24 cellular contexts compared by ENCODE assay signal in genomic region chr2:227592694-227593387, GRCh38. TPM values are rescaled to one million over a fixed set of nuclear protein-coding genes. Genes with fewer than 3 reads are reported as not detected.
DNase-seq lines count a peak whose midpoint lies in the region; ATAC-seq, FAIRE-seq and TF ChIP-seq lines count a peak whose summit lies in the region.
"Had no signal": no experiment of that assay in that cellular context is flagged by ENCODE, and none has a peak within 500 bp of the region (broad histone marks: within the 10 kb centered on the region; RNA-seq: fewer than 3 reads in every experiment).

No MANE protein-coding gene starts in this region.

- H3K4me1 ChIP-seq in HepG2 (ENCODE audit: insufficient read depth, low read length) (peaks cover 4% of the 10 kb centered on the region; the same call in 1 of the 2 replicates), right lobe of liver (no peaks in the 10 kb centered on the region), right atrium auricular region (no peaks in the 10 kb centered on the region)
- H3K4me1 ChIP-seq: gastroesophageal sphincter had no signal

- no peaks in the 10 kb centered on the region for H4K20me1 ChIP-seq in HepG2 (ENCODE audit: insufficient read depth, low read length)

- FAIRE-seq in HepG2 (lab: Jason Lieb, UNC) = no peak

- H3K79me2 ChIP-seq in HepG2 (ENCODE audit: insufficient read depth, low read length) = no peaks in the 10 kb centered on the region

- H3K36me3 ChIP-seq in HepG2 (replicated peaks in 1 of 2; ENCODE audit: control insufficient read depth in 1 of 2, insufficient read depth in 2 of 2, low read length in 2 of 2) = no peaks in the 10 kb centered on the region
- H3K36me3 ChIP-seq in right lobe of liver = no peaks in the 10 kb centered on the region
- no peaks in the 10 kb centered on the region for H3K36me3 ChIP-seq in right atrium auricular region
- H3K36me3 ChIP-seq: cardiac muscle cell, gastroesophageal sphincter, neutrophil had no signal

- POLR2A ChIA-PET in HepG2 (lab: Yijun Ruan, JAX) = no interaction called here

- ATAC-seq in HepG2 (no peak), right lobe of liver (no peak), GM21619 (IDR thresholded peaks at IDR 0.05; ENCODE audit: unreplicated experiment) (peak; percentile 89), HG03354 (IDR thresholded peaks at IDR 0.05; ENCODE audit: poor library complexity, severe bottlenecking, unreplicated experiment) (peak; percentile 83)
- ATAC-seq: gastroesophageal sphincter, PC-3 had no signal

- no peak for TF ChIP-seq CTCF in HepG2 (CRISPR knock-in tag; IDR thresholded peaks at IDR 0.05)
- no peak for TF ChIP-seq CTCF in right lobe of liver (IDR thresholded peaks at IDR 0.05)
- no peak for TF ChIP-seq CTCF in right atrium auricular region (IDR thresholded peaks at IDR 0.05)

- TF ChIP-seq EP300 in HepG2 (IDR thresholded peaks at IDR 0.05; ENCODE audit: low read depth in 2 of 2, low read length in 2 of 2) (no peak), HepG2 (CRISPR knock-in tag; IDR thresholded peaks at IDR 0.05; ENCODE audit: borderline replicate concordance) (no peak)

- H3K27ac ChIP-seq in HepG2 (ENCODE audit: extremely low read length, insufficient read depth, low read length) = no peak overlapping the region
- H3K27ac ChIP-seq in right lobe of liver = no peak overlapping the region
- no peak overlapping the region for H3K27ac ChIP-seq in right atrium auricular region
- H3K27ac ChIP-seq: cardiac muscle cell, gastroesophageal sphincter, HL-60, neutrophil had no signal

- CTCF ChIA-PET in HepG2 (lab: Yijun Ruan, JAX; ENCODE audit: low intra/inter-chr PET ratio, low total read pairs) = no interaction called here

- no TSS peak for BruUV-seq in HepG2 (replicated peaks; lab: Mats Ljungman, UMichigan)

- intact Hi-C loops in HepG2 (cut with micrococcal nuclease; ENCODE audit: unreplicated experiment) = no loop called here
- intact Hi-C loops in right lobe of liver (cut with DNase I) = no loop called here

- in situ Hi-C loops in HepG2 (cut with HindIII; ENCODE audit: extremely low pct_ligation_motif_present, low pct_unique_long_range_greater_than_20kb) = no loop called here

- H3K4me3 ChIP-seq in HepG2 (replicated peaks in 1 of 3; ENCODE audit: insufficient read depth in 1 of 3, low read depth in 2 of 3, low read length in 3 of 3) = no peak overlapping the region
- no peak overlapping the region for H3K4me3 ChIP-seq in right lobe of liver
- H3K4me3 ChIP-seq in right atrium auricular region = no peak overlapping the region
- H3K4me3 ChIP-seq: cardiac muscle cell, gastroesophageal sphincter had no signal

- H3K4me2 ChIP-seq in HepG2 (ENCODE audit: low read depth, low read length) = no peak overlapping the region

- TF ChIP-seq POLR2A in HepG2 (IDR thresholded peaks at IDR 0.05; ENCODE audit: insufficient read depth in 1 of 2, low read depth in 2 of 2, low read length in 2 of 2) (no peak), right lobe of liver (IDR thresholded peaks at IDR 0.05) (no peak)

- H3K9me3 ChIP-seq in HepG2 (ENCODE audit: low read length) (no peaks in the 10 kb centered on the region), right lobe of liver (no peaks in the 10 kb centered on the region), right atrium auricular region (peaks cover 0 to 5% of the 10 kb centered on the region in 2 donors)
- H3K9me3 ChIP-seq: neutrophil had no signal

- H3K9ac ChIP-seq in HepG2 (ENCODE audit: insufficient read depth, low read depth, low read length) = no peak overlapping the region

- 50% methylated on average over 1 of the region's 1 CpG for WGBS in HepG2 (ENCODE audit: low lambda C conversion rate)
- WGBS in right lobe of liver (ENCODE audit: insufficient coverage, low coverage, low lambda C conversion rate, missing lambda C conversion rate) = 80% methylated on average over 1 of the region's 1 CpG

- H3K27me3 ChIP-seq in HepG2 (ENCODE audit: control insufficient read depth in 1 of 2, insufficient read depth in 2 of 2, low read length in 2 of 2) = peaks cover 0 to 5% of the 10 kb centered on the region in 2 experiments; a peak in 1 of 5 replicates
- no peaks in the 10 kb centered on the region for H3K27me3 ChIP-seq in right lobe of liver
- H3K27me3 ChIP-seq in right atrium auricular region = no peaks in the 10 kb centered on the region
- H3K27me3 ChIP-seq: cardiac muscle cell had no signal

- no peak for TF ChIP-seq RAD21 in HepG2 (CRISPR knock-in tag; IDR thresholded peaks at IDR 0.05)

- DNase-seq in HepG2 (ENCODE audit: low spot score) (no peak), right lobe of liver (no peak), NCI-H1436 (lab: John Stamatoyannopoulos, UW) (no peak), right atrium auricular region (ENCODE audit: low spot score) (no peak), HuH-7.5 (ENCODE audit: low spot score) (no peak), SK-N-DZ (ENCODE audit: low spot score) (no peak)
- DNase-seq: activated CD4-positive, CD25-positive, alpha-beta regulatory T cell; activated CD8-positive, alpha-beta memory T cell treated with anti-CD3 and anti-CD28 coated beads, Interleukin-2, amount 50 U/mL, for 48 hours; activated naive CD4-positive, alpha-beta T cell treated with anti-CD3 and anti-CD28 coated beads, Interleukin-2, amount 50 U/mL, for 16 hours; CD8-positive, alpha-beta memory T cell; endodermal cell; Kasumi-1; mesendoderm; PC-3; stimulated activated naive CD4-positive, alpha-beta T cell treated with Interleukin-2 at 50 U/mL for 16 hours had no signal

- no peak overlapping the region for H2AFZ ChIP-seq in HepG2 (ENCODE audit: low read length)

RNA-seq across cellular contexts. Expression of gene SCYGR2, which starts 5.9 kb away (rescaled TPM):
- total RNA-seq in HepG2 (2016; rRNA removed; fragmentation: Illumina TruSeq; extraction: Trizol) (not detected in 2 replicates), right lobe of liver (not detected), right atrium auricular region (not detected)
- total RNA-seq in HepG2 (2016; cell fraction: cytosol; rRNA removed; fragmentation: Illumina TruSeq; extraction: Trizol; ENCODE audit: low read depth) = not detected in 2 replicates
- total RNA-seq in HepG2 (2016; cell fraction: insoluble cytoplasmic fraction; rRNA removed; fragmentation: Illumina TruSeq; extraction: Trizol) = not detected in 2 replicates
- total RNA-seq in HepG2 (2016; cell fraction: membrane; rRNA removed; fragmentation: Illumina TruSeq; extraction: Trizol) = not detected in 2 replicates
- total RNA-seq in HepG2 (2016; cell fraction: nucleus; rRNA removed; fragmentation: Illumina TruSeq; extraction: Trizol) = not detected in 2 replicates
- not detected in 2 replicates for polyA plus RNA-seq in HepG2 (2011; rRNA removed)
- not detected in 2 replicates for polyA plus RNA-seq in HepG2 (2011; cell fraction: cytosol; rRNA removed)
- polyA plus RNA-seq in HepG2 (2011; cell fraction: nucleus; rRNA removed) = not detected in 2 replicates
- polyA plus RNA-seq in HepG2 (2012) = not detected in 2 replicates
- not detected in 2 replicates for polyA plus RNA-seq in HepG2 (2016; cell fraction: cytosol; fragmentation: Illumina TruSeq; extraction: Trizol; ENCODE audit: low read depth)
- polyA plus RNA-seq in HepG2 (2016; cell fraction: insoluble cytoplasmic fraction; fragmentation: Illumina TruSeq; extraction: Trizol; ENCODE audit: low read depth) = not detected in 2 replicates
- polyA plus RNA-seq in HepG2 (2016; cell fraction: membrane; fragmentation: Illumina TruSeq; extraction: Trizol; ENCODE audit: low read depth) = not detected in 2 replicates
- not detected in 2 replicates for polyA plus RNA-seq in HepG2 (2016; cell fraction: nucleus; fragmentation: Illumina TruSeq; extraction: Trizol; ENCODE audit: insufficient read depth, low read depth)
- polyA minus RNA-seq in HepG2 (2011; rRNA and poly(A)+ RNA removed; ENCODE audit: low replicate concordance) = not detected in 2 replicates
- not detected in 2 replicates for polyA minus RNA-seq in HepG2 (2011; cell fraction: cytosol; rRNA and poly(A)+ RNA removed)
- polyA minus RNA-seq in HepG2 (2011; cell fraction: nucleus; rRNA and poly(A)+ RNA removed) = not detected in 2 replicates
- not detected in 2 replicates for polyA plus RNA-seq in SK-N-DZ (2014; cell fraction: cytosol; rRNA removed)
- polyA plus RNA-seq in SK-N-DZ (2014; cell fraction: nucleus; rRNA removed) = not detected in 2 replicates
- total RNA-seq: A172; cardiac muscle cell; CD8-positive, alpha-beta memory T cell; endodermal cell; gastroesophageal sphincter; NCI-H460; PC-3; skeletal muscle tissue had no signal
- polyA plus RNA-seq: cardiac muscle cell; CD8-positive, alpha-beta memory T cell had no signal

RNA-seq across cellular contexts. Expression of gene SCYGR3, which starts 21.8 kb away (rescaled TPM):
- total RNA-seq in HepG2 (2016; rRNA removed; fragmentation: Illumina TruSeq; extraction: Trizol) (not detected in 2 replicates), right lobe of liver (not detected), right atrium auricular region (not detected)
- total RNA-seq in HepG2 (2016; cell fraction: cytosol; rRNA removed; fragmentation: Illumina TruSeq; extraction: Trizol; ENCODE audit: low read depth) = not detected in 2 replicates
- total RNA-seq in HepG2 (2016; cell fraction: insoluble cytoplasmic fraction; rRNA removed; fragmentation: Illumina TruSeq; extraction: Trizol) = not detected in 2 replicates
- total RNA-seq in HepG2 (2016; cell fraction: membrane; rRNA removed; fragmentation: Illumina TruSeq; extraction: Trizol) = not detected in 2 replicates
- not detected in 2 replicates for total RNA-seq in HepG2 (2016; cell fraction: nucleus; rRNA removed; fragmentation: Illumina TruSeq; extraction: Trizol)
- polyA plus RNA-seq in HepG2 (2011; rRNA removed) = not detected in 2 replicates
- not detected in 2 replicates for polyA plus RNA-seq in HepG2 (2011; cell fraction: cytosol; rRNA removed)
- polyA plus RNA-seq in HepG2 (2011; cell fraction: nucleus; rRNA removed) = not detected in 2 replicates
- not detected in 2 replicates for polyA plus RNA-seq in HepG2 (2012)
- polyA plus RNA-seq in HepG2 (2016; cell fraction: cytosol; fragmentation: Illumina TruSeq; extraction: Trizol; ENCODE audit: low read depth) = not detected in 2 replicates
- polyA plus RNA-seq in HepG2 (2016; cell fraction: insoluble cytoplasmic fraction; fragmentation: Illumina TruSeq; extraction: Trizol; ENCODE audit: low read depth) = not detected in 2 replicates
- not detected in 2 replicates for polyA plus RNA-seq in HepG2 (2016; cell fraction: membrane; fragmentation: Illumina TruSeq; extraction: Trizol; ENCODE audit: low read depth)
- polyA plus RNA-seq in HepG2 (2016; cell fraction: nucleus; fragmentation: Illumina TruSeq; extraction: Trizol; ENCODE audit: insufficient read depth, low read depth) = not detected in 2 replicates
- polyA minus RNA-seq in HepG2 (2011; rRNA and poly(A)+ RNA removed; ENCODE audit: low replicate concordance) = not detected in 2 replicates
- not detected in 2 replicates for polyA minus RNA-seq in HepG2 (2011; cell fraction: cytosol; rRNA and poly(A)+ RNA removed)
- polyA minus RNA-seq in HepG2 (2011; cell fraction: nucleus; rRNA and poly(A)+ RNA removed) = not detected in 2 replicates
- polyA plus RNA-seq in SK-N-DZ (2014; cell fraction: cytosol; rRNA removed) = not detected in 2 replicates
- not detected in 2 replicates for polyA plus RNA-seq in SK-N-DZ (2014; cell fraction: nucleus; rRNA removed)
- total RNA-seq: A172; cardiac muscle cell; CD8-positive, alpha-beta memory T cell; endodermal cell; gastroesophageal sphincter; NCI-H460; PC-3; skeletal muscle tissue had no signal
- polyA plus RNA-seq: cardiac muscle cell; CD8-positive, alpha-beta memory T cell had no signal

RNA-seq across cellular contexts. Expression of gene SCYGR4, which starts 24.5 kb away (rescaled TPM):
- not detected in 2 replicates for total RNA-seq in HepG2 (2016; rRNA removed; fragmentation: Illumina TruSeq; extraction: Trizol)
- not detected in 2 replicates for total RNA-seq in HepG2 (2016; cell fraction: cytosol; rRNA removed; fragmentation: Illumina TruSeq; extraction: Trizol; ENCODE audit: low read depth)
- total RNA-seq in HepG2 (2016; cell fraction: insoluble cytoplasmic fraction; rRNA removed; fragmentation: Illumina TruSeq; extraction: Trizol) = not detected in 2 replicates
- total RNA-seq in HepG2 (2016; cell fraction: membrane; rRNA removed; fragmentation: Illumina TruSeq; extraction: Trizol) = not detected in 2 replicates
- not detected in 2 replicates for total RNA-seq in HepG2 (2016; cell fraction: nucleus; rRNA removed; fragmentation: Illumina TruSeq; extraction: Trizol)
- polyA plus RNA-seq in HepG2 (2011; rRNA removed) = not detected in 2 replicates
- not detected in 2 replicates for polyA plus RNA-seq in HepG2 (2011; cell fraction: cytosol; rRNA removed)
- not detected in 2 replicates for polyA plus RNA-seq in HepG2 (2011; cell fraction: nucleus; rRNA removed)
- not detected in 2 replicates for polyA plus RNA-seq in HepG2 (2012)
- not detected in 2 replicates for polyA plus RNA-seq in HepG2 (2016; cell fraction: cytosol; fragmentation: Illumina TruSeq; extraction: Trizol; ENCODE audit: low read depth)
- not detected in 2 replicates for polyA plus RNA-seq in HepG2 (2016; cell fraction: insoluble cytoplasmic fraction; fragmentation: Illumina TruSeq; extraction: Trizol; ENCODE audit: low read depth)
- polyA plus RNA-seq in HepG2 (2016; cell fraction: membrane; fragmentation: Illumina TruSeq; extraction: Trizol; ENCODE audit: low read depth) = not detected in 2 replicates
- polyA plus RNA-seq in HepG2 (2016; cell fraction: nucleus; fragmentation: Illumina TruSeq; extraction: Trizol; ENCODE audit: insufficient read depth, low read depth) = not detected in 2 replicates
- polyA minus RNA-seq in HepG2 (2011; rRNA and poly(A)+ RNA removed; ENCODE audit: low replicate concordance) = not detected in 2 replicates
- polyA minus RNA-seq in HepG2 (2011; cell fraction: cytosol; rRNA and poly(A)+ RNA removed) = not detected in 2 replicates
- polyA minus RNA-seq in HepG2 (2011; cell fraction: nucleus; rRNA and poly(A)+ RNA removed) = not detected in 2 replicates
- total RNA-seq in right lobe of liver = not detected
- not detected for total RNA-seq in right atrium auricular region
- not detected in 2 replicates for polyA plus RNA-seq in SK-N-DZ (2014; cell fraction: cytosol; rRNA removed)
- not detected in 2 replicates for polyA plus RNA-seq in SK-N-DZ (2014; cell fraction: nucleus; rRNA removed)
- total RNA-seq: A172; cardiac muscle cell; CD8-positive, alpha-beta memory T cell; endodermal cell; PC-3; skeletal muscle tissue had no signal
- polyA plus RNA-seq: cardiac muscle cell; CD8-positive, alpha-beta memory T cell had no signal

Comparison
In these comparisons a context has a peak if more than half of its experiments do, and no peak if none do; other contexts are left out.
1. ATAC-seq: peak in GM21619 (single experiment) and HG03354 (single experiment); none in HepG2 (single experiment) and right lobe of liver (0 of 4).